In genomic region chr13:24217601-24218281, GRCh38 we compare ENCODE assay signal across 1 cellular context.
TF ChIP-seq lines count a peak whose summit lies in the region.

No MANE protein-coding gene starts in this region.

TF ChIP-seq in HepG2, 621 proteins besides CTCF, POLR2A, EP300 and RAD21 (continued from another document and continues in another):
- TF ChIP-seq TRAFD1 (CRISPR knock-in tag; IDR thresholded peaks at IDR 0.05; ENCODE audit: borderline replicate concordance) (no peak), DPF2 (CRISPR knock-in tag; IDR thresholded peaks at IDR 0.05; ENCODE audit: borderline replicate concordance, low read depth) (peak; percentile 69; the same call in 1 of the 2 replicates), CSRNP1 (CRISPR knock-in tag; IDR thresholded peaks at IDR 0.05) (peak; percentile 77), YEATS2 (CRISPR knock-in tag; IDR thresholded peaks at IDR 0.05; ENCODE audit: borderline replicate concordance) (peak; percentile 16; the same call in 1 of the 2 replicates), SALL1 (CRISPR knock-in tag; IDR thresholded peaks at IDR 0.05) (peak; percentile 91), ZNF281 (CRISPR knock-in tag; IDR thresholded peaks at IDR 0.05; ENCODE audit: borderline replicate concordance) (peak; percentile 90), FOXM1 (CRISPR knock-in tag; IDR thresholded peaks at IDR 0.05) (no peak), ARHGAP35 (CRISPR knock-in tag; IDR thresholded peaks at IDR 0.05; ENCODE audit: borderline replicate concordance) (no peak), ZNF318 (CRISPR knock-in tag; IDR thresholded peaks at IDR 0.05) (no peak), SKI (IDR thresholded peaks at IDR 0.05; ENCODE audit: partially characterized antibody) (no peak), MXI1 (IDR thresholded peaks at IDR 0.05; ENCODE audit: borderline replicate concordance, low read depth, low read length) (peak; percentile 70; the same call in 1 of the 3 replicates), RARA (CRISPR knock-in tag; IDR thresholded peaks at IDR 0.05) (peak; percentile 48), AHDC1 (CRISPR knock-in tag; IDR thresholded peaks at IDR 0.05; ENCODE audit: borderline replicate concordance) (peak; percentile 51; the same call in 1 of the 2 replicates), SIN3A (IDR thresholded peaks at IDR 0.05; ENCODE audit: borderline replicate concordance, low read depth, low read length) (peak; percentile 55; the same call in 1 of the 2 replicates), ARID4A (CRISPR knock-in tag; IDR thresholded peaks at IDR 0.05; ENCODE audit: borderline replicate concordance) (peak; percentile 69), ZBTB42 (CRISPR knock-in tag; IDR thresholded peaks at IDR 0.05) (0 out of 2 replicates have a peak, but pooled peaks have one; percentile 22), STAT6 (CRISPR knock-in tag; IDR thresholded peaks at IDR 0.05; ENCODE audit: borderline replicate concordance) (no peak), ZNF670 (CRISPR knock-in tag; IDR thresholded peaks at IDR 0.05; ENCODE audit: borderline replicate concordance) (no peak; the same call in 1 of the 2 replicates), NFE2L1 (CRISPR knock-in tag; IDR thresholded peaks at IDR 0.05; ENCODE audit: borderline replicate concordance) (no peak), ZFP36L1 (CRISPR knock-in tag; IDR thresholded peaks at IDR 0.05) (peak; percentile 51; the same call in 1 of the 2 replicates)
